12 cellular contexts compared by ENCODE assay signal in genomic region chr14:94138256-94138655, GRCh38.
"Had no signal": no experiment of that assay in that cellular context is flagged by ENCODE, and none has a peak within 500 bp of the region (broad histone marks: within the 10 kb centered on the region; RNA-seq: fewer than 3 reads in every experiment).

No MANE protein-coding gene starts in this region.

- H3K36me3 ChIP-seq: stomach had no signal

- H3K9me3 ChIP-seq: testis had no signal

- H3K4me3 ChIP-seq: stomach, testis had no signal

- H3K27ac ChIP-seq: foreskin keratinocyte, parathyroid adenoma, stomach, testis had no signal

- H3K4me1 ChIP-seq: foreskin keratinocyte, parathyroid adenoma, testis had no signal

- ATAC-seq: foreskin keratinocyte had no signal

- DNase-seq: activated CD4-positive, CD25-positive, alpha-beta regulatory T cell treated with anti-CD3 and anti-CD28 coated beads, Interleukin-2, amount 50 U/mL, for 72 hours; activated naive CD4-positive, alpha-beta T cell; activated naive CD8-positive, alpha-beta T cell treated with anti-CD3 and anti-CD28 coated beads, Interleukin-2, amount 10 ng/mL, durations not matched to agents 7 days and 5 days; effector memory CD4-positive, alpha-beta T cell; foreskin keratinocyte; naive B cell; stimulated activated CD4-positive, alpha-beta T cell treated with anti-CD3 and anti-CD28 coated beads, Interleukin-12 subunit alpha, Interleukin-12 subunit beta, amount 100 ng/mL, for 4 hours; stimulated activated CD4-positive, alpha-beta T cell treated with anti-CD3 and anti-CD28 coated beads, Interleukin-2, amount 100 ng/mL, for 24 hours; stomach; T1000; testis had no signal

- H3K9ac ChIP-seq: parathyroid adenoma had no signal

- H3K27me3 ChIP-seq: foreskin keratinocyte, testis had no signal
